In the genomic region with DNA sequence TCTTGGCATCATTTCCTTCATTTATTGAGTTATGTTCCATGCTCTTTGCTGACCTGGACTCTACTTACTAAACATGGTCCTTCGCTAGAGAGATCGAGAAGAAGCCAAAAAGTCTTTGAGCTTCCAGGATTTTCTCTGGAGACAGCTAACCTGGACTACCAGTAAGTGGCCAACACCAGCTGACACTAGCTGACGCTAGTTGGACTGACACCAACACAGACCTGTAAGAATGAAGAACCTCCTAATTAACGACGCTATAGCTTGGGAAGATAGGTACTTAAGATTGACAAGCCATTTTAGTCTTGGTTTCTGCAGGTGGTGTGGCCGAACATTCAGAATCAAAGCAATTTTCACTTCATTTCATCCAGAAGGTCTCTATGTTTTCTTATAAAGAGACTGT, we compare ENCODE assay signal across 19 cellular contexts.
"Had no signal": no experiment of that assay in that cellular context is flagged by ENCODE, and none has a peak within 500 bp of the region (broad histone marks: within the 10 kb centered on the region; RNA-seq: fewer than 3 reads in every experiment).

No MANE protein-coding gene starts in this region.

- H3K9me3 ChIP-seq: right atrium auricular region, transverse colon had no signal

- H3K27ac Mint-ChIP-seq: dendritic cell treated with granulocyte-macrophage colony-stimulating factor and Interleukin-4, amounts not matched to agents 40 ng/mL and 50 ng/mL, for 4 days; effector memory CD8-positive, alpha-beta T cell; naive thymus-derived CD8-positive, alpha-beta T cell had no signal

- DNase-seq: central memory CD4-positive, alpha-beta T cell; effector memory CD8-positive, alpha-beta T cell; foreskin keratinocyte; hypothalamus; islet precursor cell; mammary epithelial cell; naive thymus-derived CD8-positive, alpha-beta T cell; posterior cingulate gyrus; small intestine; stimulated activated CD4-positive, alpha-beta T cell treated with anti-CD3 and anti-CD28 coated beads, Interleukin-12 subunit alpha, Interleukin-12 subunit beta, amount 100 ng/mL, for 4 hours; stimulated activated naive CD4-positive, alpha-beta T cell; transverse colon had no signal

- H3K27me3 Mint-ChIP-seq: dendritic cell treated with granulocyte-macrophage colony-stimulating factor and Interleukin-4, amounts not matched to agents 40 ng/mL and 50 ng/mL, for 4 days; effector memory CD8-positive, alpha-beta T cell; naive thymus-derived CD8-positive, alpha-beta T cell had no signal

- ATAC-seq: effector memory CD8-positive, alpha-beta T cell; foreskin keratinocyte; left lobe of liver; mucosa of descending colon; naive thymus-derived CD8-positive, alpha-beta T cell had no signal

- H3K4me3 ChIP-seq: heart left ventricle, mucosa of descending colon, right atrium auricular region, transverse colon had no signal

- H3K4me1 Mint-ChIP-seq: naive thymus-derived CD8-positive, alpha-beta T cell; neural crest cell had no signal

- H3K36me3 Mint-ChIP-seq: naive thymus-derived CD8-positive, alpha-beta T cell had no signal

- H3K36me3 ChIP-seq: heart left ventricle, right atrium auricular region, transverse colon had no signal

- H3K27ac ChIP-seq: epithelial cell of prostate, foreskin keratinocyte, right atrium auricular region, transverse colon had no signal

- H3K27me3 ChIP-seq: foreskin keratinocyte, heart left ventricle, right atrium auricular region, transverse colon had no signal

- H3K4me3 Mint-ChIP-seq: dendritic cell treated with granulocyte-macrophage colony-stimulating factor and Interleukin-4, amounts not matched to agents 40 ng/mL and 50 ng/mL, for 4 days; effector memory CD8-positive, alpha-beta T cell; naive thymus-derived CD8-positive, alpha-beta T cell; neural crest cell had no signal

- H3K4me1 ChIP-seq: foreskin keratinocyte, right atrium auricular region, transverse colon had no signal
